In the genomic region with DNA sequence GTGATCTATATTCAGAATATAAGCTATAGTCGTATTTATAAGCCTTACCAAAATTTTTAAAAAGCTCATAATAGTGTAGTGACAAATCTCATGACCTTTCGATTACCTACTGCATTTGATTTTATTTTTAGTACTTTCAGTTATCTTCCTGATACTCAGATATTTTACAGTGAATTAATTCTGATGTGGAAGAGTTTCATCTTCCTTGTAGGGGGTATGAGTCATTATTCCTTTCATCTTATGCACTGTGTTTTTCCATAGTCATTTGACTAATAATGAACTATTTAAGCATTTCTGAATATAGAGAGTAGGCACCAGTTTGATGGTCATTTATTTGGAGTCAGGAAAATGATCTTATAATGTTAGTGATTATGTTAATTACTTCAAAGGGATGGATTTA, we compare ENCODE assay signal across 29 cellular contexts. TPM values are rescaled to one million over a fixed set of nuclear protein-coding genes. Genes with fewer than 3 reads are reported as not detected.
"Had no signal": no experiment of that assay in that cellular context is flagged by ENCODE, and none has a peak within 500 bp of the region (broad histone marks: within the 10 kb centered on the region; RNA-seq: fewer than 3 reads in every experiment).

No MANE protein-coding gene starts in this region.

- H3K27ac Mint-ChIP-seq: activated CD4-positive, alpha-beta memory T cell treated with anti-CD3 and anti-CD28 coated beads, Interleukin-2, amount 10 ng/mL, durations not matched to agents 7 days and 5 days; activated CD4-positive, alpha-beta T cell treated with anti-CD3 and anti-CD28 coated beads, Interleukin-2, amount 10 ng/mL, durations not matched to agents 24 days and 14 days; activated CD8-positive, alpha-beta memory T cell treated with anti-CD3 and anti-CD28 coated beads, Interleukin-2, amount 10 ng/mL, durations not matched to agents 7 days and 5 days; activated naive CD4-positive, alpha-beta T cell treated with anti-CD3 and anti-CD28 coated beads, Interleukin-2, amount 10 ng/mL, durations not matched to agents 7 days and 5 days; endodermal cell; immature natural killer cell; mesothelial cell of epicardium; naive thymus-derived CD8-positive, alpha-beta T cell had no signal

- H3K4me3 Mint-ChIP-seq: activated CD4-positive, alpha-beta memory T cell treated with anti-CD3 and anti-CD28 coated beads, Interleukin-2, amount 10 ng/mL, durations not matched to agents 7 days and 5 days; activated CD4-positive, alpha-beta T cell treated with anti-CD3 and anti-CD28 coated beads, Interleukin-2, amount 10 ng/mL, durations not matched to agents 24 days and 14 days; activated CD8-positive, alpha-beta memory T cell treated with anti-CD3 and anti-CD28 coated beads, Interleukin-2, amount 10 ng/mL, durations not matched to agents 7 days and 5 days; activated naive CD4-positive, alpha-beta T cell treated with anti-CD3 and anti-CD28 coated beads, Interleukin-2, amount 10 ng/mL, durations not matched to agents 7 days and 5 days; central memory CD8-positive, alpha-beta T cell; endodermal cell; immature natural killer cell; mesothelial cell of epicardium; naive thymus-derived CD8-positive, alpha-beta T cell had no signal

- H3K4me3 ChIP-seq: coronary artery, thyroid gland had no signal

- H3K4me1 ChIP-seq: thyroid gland had no signal

- ATAC-seq: activated CD4-positive, CD25-positive, alpha-beta regulatory T cell treated with anti-CD3 and anti-CD28 coated beads, Interleukin-2, amount 50 U/mL, for 24 hours; activated CD8-positive, alpha-beta memory T cell treated with anti-CD3 and anti-CD28 coated beads, Interleukin-2, amount 10 ng/mL, durations not matched to agents 7 days and 5 days; left ventricle myocardium superior; naive thymus-derived CD8-positive, alpha-beta T cell had no signal

- H3K9me3 Mint-ChIP-seq: activated CD4-positive, alpha-beta T cell treated with anti-CD3 and anti-CD28 coated beads, Interleukin-2, amount 10 ng/mL, durations not matched to agents 24 days and 14 days had no signal

- H3K36me3 ChIP-seq: brain microvascular endothelial cell, thyroid gland had no signal

- H3K27ac ChIP-seq: brain microvascular endothelial cell, coronary artery, thyroid gland had no signal

- H3K27me3 Mint-ChIP-seq: activated CD4-positive, alpha-beta memory T cell treated with anti-CD3 and anti-CD28 coated beads, Interleukin-2, amount 10 ng/mL, durations not matched to agents 7 days and 5 days; activated CD4-positive, alpha-beta T cell treated with anti-CD3 and anti-CD28 coated beads, Interleukin-2, amount 10 ng/mL, durations not matched to agents 24 days and 14 days; activated CD8-positive, alpha-beta memory T cell treated with anti-CD3 and anti-CD28 coated beads, Interleukin-2, amount 10 ng/mL, durations not matched to agents 7 days and 5 days; activated naive CD4-positive, alpha-beta T cell treated with anti-CD3 and anti-CD28 coated beads, Interleukin-2, amount 10 ng/mL, durations not matched to agents 7 days and 5 days; central memory CD8-positive, alpha-beta T cell; naive thymus-derived CD8-positive, alpha-beta T cell had no signal

- H3K36me3 Mint-ChIP-seq: activated CD8-positive, alpha-beta memory T cell treated with anti-CD3 and anti-CD28 coated beads, Interleukin-2, amount 10 ng/mL, durations not matched to agents 7 days and 5 days; activated naive CD4-positive, alpha-beta T cell treated with anti-CD3 and anti-CD28 coated beads, Interleukin-2, amount 10 ng/mL, durations not matched to agents 7 days and 5 days; immature natural killer cell; naive thymus-derived CD8-positive, alpha-beta T cell had no signal

- DNase-seq: activated CD4-positive, alpha-beta memory T cell treated with anti-CD3 and anti-CD28 coated beads, Interleukin-2, amount 10 ng/mL, durations not matched to agents 7 days and 5 days; activated CD4-positive, alpha-beta T cell treated with anti-CD3 and anti-CD28 coated beads, Interleukin-2, amount 10 ng/mL, durations not matched to agents 24 days and 14 days; activated CD8-positive, alpha-beta memory T cell treated with anti-CD3 and anti-CD28 coated beads, Interleukin-2, amount 10 ng/mL, durations not matched to agents 7 days and 5 days; activated effector memory CD4-positive, alpha-beta T cell treated with anti-CD3 and anti-CD28 coated beads, Interleukin-2, amount 50 U/mL, for 16 hours; activated naive CD4-positive, alpha-beta T cell treated with anti-CD3 and anti-CD28 coated beads, Interleukin-2, amount 10 ng/mL, durations not matched to agents 7 days and 5 days; activated T-cell treated with anti-CD3 and anti-CD28 coated beads for 4 hours; amygdala; brain microvascular endothelial cell; endodermal cell; foreskin fibroblast; immature natural killer cell; left ventricle myocardium superior; mammary epithelial cell; naive thymus-derived CD8-positive, alpha-beta T cell; stimulated activated CD4-positive, alpha-beta T cell treated with anti-CD3 and anti-CD28 coated beads, Interleukin-2, amount 100 ng/mL, for 48 hours; stimulated activated CD8-positive, alpha-beta memory T cell treated with anti-CD3 and anti-CD28 coated beads, Interleukin-4, amount 100 ng/mL, for 48 hours; stimulated activated naive CD4-positive, alpha-beta T cell; thyroid gland had no signal

- H3K4me1 Mint-ChIP-seq: activated CD4-positive, alpha-beta memory T cell treated with anti-CD3 and anti-CD28 coated beads, Interleukin-2, amount 10 ng/mL, durations not matched to agents 7 days and 5 days; activated CD4-positive, alpha-beta T cell treated with anti-CD3 and anti-CD28 coated beads, Interleukin-2, amount 10 ng/mL, durations not matched to agents 24 days and 14 days; activated CD8-positive, alpha-beta memory T cell treated with anti-CD3 and anti-CD28 coated beads, Interleukin-2, amount 10 ng/mL, durations not matched to agents 7 days and 5 days; activated naive CD4-positive, alpha-beta T cell treated with anti-CD3 and anti-CD28 coated beads, Interleukin-2, amount 10 ng/mL, durations not matched to agents 7 days and 5 days; central memory CD8-positive, alpha-beta T cell; endodermal cell; immature natural killer cell; naive thymus-derived CD8-positive, alpha-beta T cell had no signal

- H3K27me3 ChIP-seq: brain microvascular endothelial cell, thyroid gland had no signal

RNA-seq across cellular contexts. Expression of gene HDGFL1, which starts 36.4 kb away (rescaled TPM):
- total RNA-seq: activated CD4-positive, alpha-beta memory T cell treated with anti-CD3 and anti-CD28 coated beads, Interleukin-2, amount 10 ng/mL, durations not matched to agents 7 days and 5 days; activated CD4-positive, alpha-beta T cell treated with anti-CD3 and anti-CD28 coated beads, Interleukin-2, amount 10 ng/mL, durations not matched to agents 24 days and 14 days; activated CD8-positive, alpha-beta memory T cell treated with anti-CD3 and anti-CD28 coated beads, Interleukin-2, amount 10 ng/mL, durations not matched to agents 7 days and 5 days; endodermal cell; epithelial cell of proximal tubule; glomerular endothelial cell; left ventricle myocardium superior; mammary epithelial cell; naive thymus-derived CD8-positive, alpha-beta T cell; osteoblast; posterior vena cava; subcutaneous adipose tissue; T-helper 2 cell treated with Interferon-gamma antibody and Interleukin-4, amounts not matched to agents 100 ng/mL and 5 ng/mL, for 36 hours; ureter had no signal
- polyA plus RNA-seq: immature natural killer cell; mammary epithelial cell; naive thymus-derived CD8-positive, alpha-beta T cell had no signal
